ENCODE assay signal across 20 cellular contexts in genomic region chr5:158393457-158393856, GRCh38.
"Had no signal": no experiment of that assay in that cellular context is flagged by ENCODE, and none has a peak within 500 bp of the region (broad histone marks: within the 10 kb centered on the region; RNA-seq: fewer than 3 reads in every experiment).

No MANE protein-coding gene starts in this region.

- DNase-seq: Kasumi-1; MM.1S; NCI-H1092 treated with DMSO at 0.1 percent for 48 hours; NCI-H1436; NCI-H187; NCI-H2029 treated with DMSO at 0.1 percent for 48 hours; NCI-H2227 treated with DMSO at 0.1 percent for 48 hours; NCI-H446; NCI-H510A; NCI-H524 treated with DMSO at 0.1 percent for 48 hours; NCI-H774; NK-92 treated with Interleukin-12 subunit alpha and Interleukin-12 subunit beta, amount 100 ng/mL, for 24 hours; SHP77; SK-N-SH; SW 1271; T-cell had no signal

- H3K4me3 ChIP-seq: K562 had no signal

- H3K9ac ChIP-seq: KMS-11, SK-N-SH had no signal

- FAIRE-seq: K562 had no signal

- ATAC-seq: K562, Panc1, T-cell had no signal

- H3K27ac ChIP-seq: KMS-11, RWPE1 had no signal

- H3K4me2 ChIP-seq: KMS-11, SK-N-SH had no signal

- H3K9me3 ChIP-seq: SK-N-SH had no signal
